ENCODE assay signal across 8 cellular contexts in genomic region chr3:23865595-23866396, GRCh38. TPM values are rescaled to one million over a fixed set of nuclear protein-coding genes. Genes with fewer than 3 reads are reported as not detected.
DNase-seq lines count a peak whose midpoint lies in the region; ATAC-seq, FAIRE-seq and TF ChIP-seq lines count a peak whose summit lies in the region.

No MANE protein-coding gene starts in this region.

- no peak for ATAC-seq in CD4-positive, CD25-positive, alpha-beta regulatory T cell (ENCODE audit: low read depth in 2 of 2)
- ATAC-seq in GM19468 (IDR thresholded peaks at IDR 0.05; ENCODE audit: extremely low read depth, unreplicated experiment) (peak; percentile 76), HG03442 (IDR thresholded peaks at IDR 0.05; ENCODE audit: unreplicated experiment) (peak; percentile 89), K562 (peak; percentile 53)
- ATAC-seq in activated CD4-positive, alpha-beta T cell treated with anti-CD3 and anti-CD28 coated beads for 36 hours: no peak

- peaks cover 43% of the 10 kb centered on the region for H3K79me2 ChIP-seq in K562 (ENCODE audit: control insufficient read depth, insufficient read depth, low read length)

- no TSS peak for BruUV-seq in K562 (replicated peaks; lab: Mats Ljungman, UMichigan)

- no peak overlapping the region for H3K27ac ChIP-seq in CD4-positive, CD25-positive, alpha-beta regulatory T cell (ENCODE audit: insufficient read depth, low read length, poor library complexity, severe bottlenecking)
- H3K27ac ChIP-seq in K562 (ENCODE audit: extremely low read depth, low read depth, low read length): no peak overlapping the region

- H2AFZ ChIP-seq in K562 (ENCODE audit: low read depth, low read length): no peak overlapping the region

- in situ Hi-C loops in K562 (cut with MboI): no loop called here

- H3K27ac Mint-ChIP-seq in CD4-positive, CD25-positive, alpha-beta regulatory T cell: peak overlapping the region in 2 of 3 donors; percentile 45 to 52
- H3K27ac Mint-ChIP-seq in activated CD4-positive, alpha-beta T cell treated with anti-CD3 and anti-CD28 coated beads for 36 hours: no peak overlapping the region

- no peak overlapping the region for H3K4me2 ChIP-seq in K562 (ENCODE audit: insufficient read depth, low read length)

- TF ChIP-seq RAD21 in K562 (CRISPR knock-in tag; conservative IDR thresholded peaks at IDR 0.05 in 1 of 2, IDR thresholded peaks at IDR 0.05 in 1 of 2): no peak

- POLR2A ChIA-PET in K562 (lab: Yijun Ruan, JAX): interaction anchor here (0.7 to 1.0 kb wide), 3 partner anchors 51 to 200 kb away, joined by 3 to 5 read pairs (median 3); partner anchors contain the start of genes NKIRAS1 and RPL15
- POLR2A ChIA-PET in activated CD4-positive, alpha-beta T cell treated with anti-CD3 and anti-CD28 coated beads for 36 hours (lab: Charles Lee): no interaction called here

- intact Hi-C loops in K562 (cut with micrococcal nuclease): loop anchor here (5.0 kb wide), 1 partner anchor 58 kb away; the partner anchor contains the start of gene UBE2E1
- intact Hi-C loops in activated CD4-positive, alpha-beta T cell treated with anti-CD3 and anti-CD28 coated beads for 36 hours (cut with DNase I, micrococcal nuclease): no loop called here

- TF ChIP-seq EP300 in K562 (IDR thresholded peaks at IDR 0.05; ENCODE audit: low read length): no peak

- H3K4me1 Mint-ChIP-seq in CD4-positive, CD25-positive, alpha-beta regulatory T cell: peaks cover 26 to 60% (median 35%) of the 10 kb centered on the region in 4 donors
- peaks cover 40% of the 10 kb centered on the region for H3K4me1 Mint-ChIP-seq in activated CD4-positive, alpha-beta T cell treated with anti-CD3 and anti-CD28 coated beads for 36 hours

- FAIRE-seq in K562 (lab: Jason Lieb, UNC): peak; percentile 48

- H3K4me1 ChIP-seq in CD4-positive, CD25-positive, alpha-beta regulatory T cell (ENCODE audit: control insufficient read depth, insufficient read depth, low read length, poor library complexity, severe bottlenecking): no peaks in the 10 kb centered on the region
- no peaks in the 10 kb centered on the region; a peak in 1 of 5 replicates for H3K4me1 ChIP-seq in K562 (replicated peaks in 1 of 2; ENCODE audit: control insufficient read depth in 2 of 2, insufficient read depth in 2 of 2, low read length in 2 of 2)

- CTCF ChIA-PET in K562 (lab: Yijun Ruan, JAX; ENCODE audit: low intra/inter-chr PET ratio): no interaction called here
- CTCF ChIA-PET in activated CD4-positive, alpha-beta T cell treated with anti-CD3 and anti-CD28 coated beads for 36 hours (lab: Charles Lee): interaction anchor here (1.5 kb wide), 1 partner anchor 31 kb away, joined by 3 read pairs; no protein-coding TSS in a partner anchor

- H3K9ac ChIP-seq in K562 (ENCODE audit: insufficient read depth in 1 of 2, low read depth in 2 of 2, low read length in 2 of 2): peak overlapping the region in 1 of 2 experiments; percentile 16; a peak in 1 of 4 replicates

- WGBS in K562 (ENCODE audit: insufficient coverage, low coverage, missing lambda C conversion rate): 70% methylated on average over 6 of the region's 6 CpGs

- TF ChIP-seq POLR2A in K562 (conservative IDR thresholded peaks at IDR 0.05): no peak

- H3K4me3 Mint-ChIP-seq in CD4-positive, CD25-positive, alpha-beta regulatory T cell: no peak overlapping the region
- H3K4me3 Mint-ChIP-seq in activated CD4-positive, alpha-beta T cell treated with anti-CD3 and anti-CD28 coated beads for 36 hours: no peak overlapping the region

- DNase-seq in CD4-positive, CD25-positive, alpha-beta regulatory T cell: no peak
- DNase-seq in K562 (ENCODE audit: extremely low read depth in 1 of 4, low spot score in 3 of 4) (peak in 1 of 4 experiments; percentile 20), lung microvascular endothelial cell (ENCODE audit: low read depth in 2 of 2) (peak; percentile 25 to 83), DMS 273 treated with DMSO at 0.1 percent for 48 hours (lab: John Stamatoyannopoulos, UW) (no peak), NCI-H1436 treated with DMSO at 0.1 percent for 48 hours (lab: John Stamatoyannopoulos, UW) (no peak)
- no peak for DNase-seq in activated CD4-positive, alpha-beta T cell treated with anti-CD3 and anti-CD28 coated beads for 36 hours

- no peaks in the 10 kb centered on the region for H3K9me3 Mint-ChIP-seq in CD4-positive, CD25-positive, alpha-beta regulatory T cell
- H3K9me3 Mint-ChIP-seq in activated CD4-positive, alpha-beta T cell treated with anti-CD3 and anti-CD28 coated beads for 36 hours (ENCODE audit: low read depth): no peaks in the 10 kb centered on the region

- H3K4me3 ChIP-seq in CD4-positive, CD25-positive, alpha-beta regulatory T cell (ENCODE audit: low read depth, low read length): no peak overlapping the region
- H3K4me3 ChIP-seq in K562: no peak overlapping the region

- TF ChIP-seq CTCF in K562 (IDR thresholded peaks at IDR 0.05 in 2 of 3, conservative IDR thresholded peaks at IDR 0.05 in 1 of 3; ENCODE audit: insufficient read depth in 2 of 3, low read depth in 1 of 3, low read length in 3 of 3): no peak

- peaks cover 23% of the 10 kb centered on the region for H3K36me3 Mint-ChIP-seq in CD4-positive, CD25-positive, alpha-beta regulatory T cell
- H3K36me3 Mint-ChIP-seq in activated CD4-positive, alpha-beta T cell treated with anti-CD3 and anti-CD28 coated beads for 36 hours (ENCODE audit: low read depth): peaks cover 7% of the 10 kb centered on the region

- H3K36me3 ChIP-seq in CD4-positive, CD25-positive, alpha-beta regulatory T cell (ENCODE audit: control insufficient read depth, insufficient read depth, low read length): peaks cover 3% of the 10 kb centered on the region
- peaks cover 18% of the 10 kb centered on the region; the same call in 1 of the 3 replicates for H3K36me3 ChIP-seq in K562 (ENCODE audit: control insufficient read depth, insufficient read depth, low read length)

- H3K9me3 ChIP-seq in CD4-positive, CD25-positive, alpha-beta regulatory T cell (ENCODE audit: control insufficient read depth in 2 of 2, low read length in 2 of 2): no peaks in the 10 kb centered on the region
- no peaks in the 10 kb centered on the region for H3K9me3 ChIP-seq in K562 (replicated peaks; ENCODE audit: control insufficient read depth, insufficient read depth, low read depth, low read length)

- H4K20me1 ChIP-seq in K562 (replicated peaks; ENCODE audit: control insufficient read depth, insufficient read depth, low read length): peaks cover 7% of the 10 kb centered on the region

- no peaks in the 10 kb centered on the region for H3K27me3 Mint-ChIP-seq in CD4-positive, CD25-positive, alpha-beta regulatory T cell
- H3K27me3 Mint-ChIP-seq in activated CD4-positive, alpha-beta T cell treated with anti-CD3 and anti-CD28 coated beads for 36 hours: no peaks in the 10 kb centered on the region

- H3K27me3 ChIP-seq in CD4-positive, CD25-positive, alpha-beta regulatory T cell (ENCODE audit: control insufficient read depth, insufficient read depth, low read length): no peaks in the 10 kb centered on the region
- H3K27me3 ChIP-seq in K562 (ENCODE audit: control insufficient read depth in 2 of 2, insufficient read depth in 2 of 2, low read length in 2 of 2): no peaks in the 10 kb centered on the region

- H3K9me1 ChIP-seq in K562 (ENCODE audit: control insufficient read depth, insufficient read depth, low read length): no peaks in the 10 kb centered on the region

RNA-seq across cellular contexts. Expression of gene NKIRAS1, which starts 51.0 kb away (rescaled TPM):
- 2.1 TPM for total RNA-seq in CD4-positive, CD25-positive, alpha-beta regulatory T cell
- 1 to 10 TPM; 3.6 to 5.8 (median 4.1) TPM for polyA plus RNA-seq in CD4-positive, CD25-positive, alpha-beta regulatory T cell
- total RNA-seq in K562 (2011; cell fraction: chromatin; rRNA removed; ENCODE audit: low replicate concordance): 6.4 and 13.1 TPM in 2 replicates
- 4.0 and 4.3 TPM in 2 replicates for total RNA-seq in K562 (2011; cell fraction: nucleolus; rRNA removed)
- total RNA-seq in K562 (2011; cell fraction: nucleoplasm; rRNA removed): 11.9 and 17.8 TPM in 2 replicates
- total RNA-seq in K562 (2014; rRNA removed): 5.5 and 6.1 TPM in 2 replicates
- 8.4 TPM in 2 replicates for total RNA-seq in K562 (2014; rRNA removed; fragmentation: Illumina TruSeq; extraction: Trizol)
- 10.3 and 10.8 TPM in 2 replicates for total RNA-seq in K562 (2015; rRNA removed; fragmentation: Illumina TruSeq; extraction: Trizol)
- total RNA-seq in K562 (2021): 4.3 and 5.1 TPM in 2 replicates
- 5.3 and 7.1 TPM in 2 replicates for polyA plus RNA-seq in K562 (2011; rRNA removed)
- polyA plus RNA-seq in K562 (2011; cell fraction: cytosol; rRNA removed): 1.6 and 3.9 TPM in 2 replicates
- polyA plus RNA-seq in K562 (2011; cell fraction: nucleus; rRNA removed): 3.1 and 3.7 TPM in 2 replicates
- polyA plus RNA-seq in K562 (2012): 3.6 and 4.8 TPM in 2 replicates
- polyA plus RNA-seq in K562 (2014; fragmentation: Illumina TruSeq; extraction: Trizol): 5.9 and 6.9 TPM in 2 replicates
- 1 to 10 TPM; 5.5 to 5.6 TPM for polyA plus RNA-seq in K562 (2014; fragmentation: Nextera tagmentation; extraction: Ambion mirVana)
- polyA plus RNA-seq in K562 (2014; rRNA removed): 6.3 and 6.4 TPM in 2 replicates
- 6.5 and 8.6 TPM in 2 replicates for polyA minus RNA-seq in K562 (2011; rRNA and poly(A)+ RNA removed)
- polyA minus RNA-seq in K562 (2011; cell fraction: cytosol; rRNA and poly(A)+ RNA removed): 2.4 and 2.7 TPM in 2 replicates
- 6.5 and 9.6 TPM in 2 replicates for polyA minus RNA-seq in K562 (2011; cell fraction: nucleus; rRNA and poly(A)+ RNA removed)
- total RNA-seq in lung microvascular endothelial cell: 5.7 and 7.3 TPM in 2 replicates
- 1 to 10 TPM; 2.8 to 3.5 TPM for total RNA-seq in activated CD4-positive, alpha-beta T cell treated with anti-CD3 and anti-CD28 coated beads for 36 hours

RNA-seq across cellular contexts. Expression of gene RPL15, which starts 51.1 kb away (rescaled TPM):
- total RNA-seq in CD4-positive, CD25-positive, alpha-beta regulatory T cell: 1,532 TPM
- polyA plus RNA-seq in CD4-positive, CD25-positive, alpha-beta regulatory T cell: 1,000 to 10,000 TPM; 3,663 to 5,496 (median 4,603) TPM
- 238 and 411 TPM in 2 replicates for total RNA-seq in K562 (2011; cell fraction: chromatin; rRNA removed; ENCODE audit: low replicate concordance)
- total RNA-seq in K562 (2011; cell fraction: nucleolus; rRNA removed): 765 and 867 TPM in 2 replicates
- total RNA-seq in K562 (2011; cell fraction: nucleoplasm; rRNA removed): 735 and 1,463 TPM in 2 replicates
- 2,466 and 2,533 TPM in 2 replicates for total RNA-seq in K562 (2014; rRNA removed)
- 1,923 and 2,393 TPM in 2 replicates for total RNA-seq in K562 (2014; rRNA removed; fragmentation: Illumina TruSeq; extraction: Trizol)
- 2,774 and 3,068 TPM in 2 replicates for total RNA-seq in K562 (2015; rRNA removed; fragmentation: Illumina TruSeq; extraction: Trizol)
- total RNA-seq in K562 (2021): 2,579 and 2,753 TPM in 2 replicates
- 4,017 and 4,081 TPM in 2 replicates for polyA plus RNA-seq in K562 (2011; rRNA removed)
- 6,575 and 7,027 TPM in 2 replicates for polyA plus RNA-seq in K562 (2011; cell fraction: cytosol; rRNA removed)
- polyA plus RNA-seq in K562 (2011; cell fraction: nucleus; rRNA removed): 1,268 and 2,124 TPM in 2 replicates
- 3,041 and 6,015 TPM in 2 replicates for polyA plus RNA-seq in K562 (2012)
- polyA plus RNA-seq in K562 (2014; fragmentation: Illumina TruSeq; extraction: Trizol): 3,791 and 3,928 TPM in 2 replicates
- 1,000 to 10,000 TPM; 7,800 to 8,850 TPM for polyA plus RNA-seq in K562 (2014; fragmentation: Nextera tagmentation; extraction: Ambion mirVana)
- 5,148 and 5,287 TPM in 2 replicates for polyA plus RNA-seq in K562 (2014; rRNA removed)
- polyA minus RNA-seq in K562 (2011; rRNA and poly(A)+ RNA removed): 1,404 and 1,476 TPM in 2 replicates
- polyA minus RNA-seq in K562 (2011; cell fraction: cytosol; rRNA and poly(A)+ RNA removed): 1,271 and 1,367 TPM in 2 replicates
- polyA minus RNA-seq in K562 (2011; cell fraction: nucleus; rRNA and poly(A)+ RNA removed): 253 and 438 TPM in 2 replicates
- total RNA-seq in lung microvascular endothelial cell: 2,195 and 2,538 TPM in 2 replicates
- total RNA-seq in activated CD4-positive, alpha-beta T cell treated with anti-CD3 and anti-CD28 coated beads for 36 hours: 1,000 to 10,000 TPM; 2,605 to 3,065 TPM

Comparison
In these comparisons a context has a peak if more than half of its experiments do, and no peak if none do; other contexts are left out.
1. ATAC-seq: peak in GM19468 (single experiment), HG03442 (single experiment) and K562 (single experiment); none in CD4-positive, CD25-positive, alpha-beta regulatory T cell (0 of 2) and activated CD4-positive, alpha-beta T cell treated with anti-CD3 and anti-CD28 coated beads for 36 hours (single experiment).
2. DNase-seq: peak in lung microvascular endothelial cell (2 of 2); none in CD4-positive, CD25-positive, alpha-beta regulatory T cell (0 of 3), DMS 273 treated with DMSO at 0.1 percent for 48 hours (single experiment), NCI-H1436 treated with DMSO at 0.1 percent for 48 hours (single experiment) and activated CD4-positive, alpha-beta T cell treated with anti-CD3 and anti-CD28 coated beads for 36 hours (single experiment).